In genomic region chr3:11575964-11576363, GRCh38 we compare ENCODE assay signal across 16 cellular contexts.
DNase-seq lines count a peak whose midpoint lies in the region; ATAC-seq and TF ChIP-seq lines count a peak whose summit lies in the region.
"Had no signal": no experiment of that assay in that cellular context is flagged by ENCODE, and none has a peak within 500 bp of the region (broad histone marks: within the 10 kb centered on the region; RNA-seq: fewer than 3 reads in every experiment).

No MANE protein-coding gene starts in this region.

- in situ Hi-C loops in Panc1 (cut with HindIII; ENCODE audit: low pct_unique_long_range_greater_than_20kb, low sequenced_read_pairs), result no loop called here

- POLR2A ChIA-PET in CD8-positive, alpha-beta T cell (lab: Charles Lee), result no interaction called here
- POLR2A ChIA-PET in Panc1 (lab: Charles Lee), result no interaction called here

- H3K27me3 Mint-ChIP-seq in CD8-positive, alpha-beta T cell (ENCODE audit: low read depth), result no peaks in the 10 kb centered on the region
- no peaks in the 10 kb centered on the region for H3K27me3 Mint-ChIP-seq in progenitor cell of endocrine pancreas

- no peak for TF ChIP-seq CTCF in CD8-positive, alpha-beta T cell (IDR thresholded peaks at IDR 0.05)
- TF ChIP-seq CTCF in Panc1 (IDR thresholded peaks at IDR 0.05) (no peak), progenitor cell of endocrine pancreas (IDR thresholded peaks at IDR 0.05; ENCODE audit: unreplicated experiment) (no peak)

- H3K9me3 ChIP-seq in CD8-positive, alpha-beta T cell (ENCODE audit: low read length), result no peaks in the 10 kb centered on the region
- H3K9me3 ChIP-seq in Panc1 (ENCODE audit: control insufficient read depth, insufficient read depth, low read depth, low read length), result no peaks in the 10 kb centered on the region

- no peak overlapping the region for H3K4me3 Mint-ChIP-seq in CD8-positive, alpha-beta T cell
- H3K4me3 Mint-ChIP-seq in progenitor cell of endocrine pancreas (ENCODE audit: low read depth), result no peak overlapping the region

- BruUV-seq in Panc1 (replicated peaks; lab: Mats Ljungman, UMichigan), result no TSS peak

- no peaks in the 10 kb centered on the region for H3K4me1 ChIP-seq in CD8-positive, alpha-beta T cell (ENCODE audit: insufficient read depth, low read length)
- H3K4me1 ChIP-seq in Panc1 (ENCODE audit: control insufficient read depth, insufficient read depth, low read length), result peaks cover 16% of the 10 kb centered on the region

- peaks cover 17% of the 10 kb centered on the region for H3K4me1 Mint-ChIP-seq in CD8-positive, alpha-beta T cell (ENCODE audit: low read depth)
- H3K4me1 Mint-ChIP-seq in progenitor cell of endocrine pancreas (ENCODE audit: low read depth), result peaks cover 8% of the 10 kb centered on the region

- peaks cover 36% of the 10 kb centered on the region for H3K36me3 Mint-ChIP-seq in CD8-positive, alpha-beta T cell
- H3K36me3 Mint-ChIP-seq in progenitor cell of endocrine pancreas (ENCODE audit: insufficient read depth), result peaks cover 10% of the 10 kb centered on the region

- CTCF ChIA-PET in CD8-positive, alpha-beta T cell (lab: Charles Lee), result no interaction called here
- CTCF ChIA-PET in Panc1 (lab: Charles Lee), result no interaction called here

- intact Hi-C loops in CD8-positive, alpha-beta T cell (cut with DNase I, micrococcal nuclease), result no loop called here
- intact Hi-C loops in Panc1 (cut with micrococcal nuclease; ENCODE audit: unreplicated experiment), result no loop called here

- no peaks in the 10 kb centered on the region for H3K9me3 Mint-ChIP-seq in CD8-positive, alpha-beta T cell
- peaks cover 4% of the 10 kb centered on the region for H3K9me3 Mint-ChIP-seq in progenitor cell of endocrine pancreas (ENCODE audit: low read depth)

- H3K27ac Mint-ChIP-seq in CD8-positive, alpha-beta T cell, result peak overlapping the region; percentile 27
- peak overlapping the region; percentile 52 for H3K27ac Mint-ChIP-seq in progenitor cell of endocrine pancreas

- H3K27me3 ChIP-seq in CD8-positive, alpha-beta T cell (ENCODE audit: insufficient read depth, low read length), result no peaks in the 10 kb centered on the region
- H3K27me3 ChIP-seq in Panc1 (ENCODE audit: control insufficient read depth, insufficient read depth, low read length), result no peaks in the 10 kb centered on the region

- no peak for DNase-seq in CD8-positive, alpha-beta T cell
- DNase-seq in Panc1 (ENCODE audit: low read depth, low spot score) (no peak), left kidney (ENCODE audit: low read depth, low spot score) (peak; percentile 51), progenitor cell of endocrine pancreas (ENCODE audit: low spot score, unreplicated experiment) (no peak), KG1 (lab: John Stamatoyannopoulos, UW) (no peak), T1000 (lab: John Stamatoyannopoulos, UW) (no peak)
- DNase-seq: DMS 273 treated with DMSO at 0.1 percent for 48 hours, GF-D8, GOT3, NCI-H1436, NCI-H2029, NCI-H2171, NCI-H446 treated with DMSO at 0.1 percent for 48 hours, NCI-H748 treated with DMSO at 0.1 percent for 48 hours, PC-3 had no signal

- H3K4me3 ChIP-seq in CD8-positive, alpha-beta T cell (ENCODE audit: low read depth, low read length), result no peak overlapping the region
- H3K4me3 ChIP-seq in Panc1 (ENCODE audit: low read depth in 2 of 2, low read length in 2 of 2), result no peak overlapping the region

- ATAC-seq in CD8-positive, alpha-beta T cell, result no peak
- ATAC-seq in Panc1 (no peak), esophagus mucosa (no peak)
- ATAC-seq: PC-3 had no signal

- H3K27ac ChIP-seq in CD8-positive, alpha-beta T cell (ENCODE audit: low read depth, low read length), result no peak overlapping the region
- H3K27ac ChIP-seq in Panc1 (ENCODE audit: low read length), result peak overlapping the region; percentile 29; the same call in 1 of the 2 replicates

- no peaks in the 10 kb centered on the region for H3K36me3 ChIP-seq in CD8-positive, alpha-beta T cell (ENCODE audit: insufficient read depth, low read length)
- H3K36me3 ChIP-seq in Panc1 (ENCODE audit: control insufficient read depth, insufficient read depth, low read length), result no peaks in the 10 kb centered on the region
